In genomic region chr11:130462931-130463330, GRCh38 we compare ENCODE assay signal across 8 cellular contexts. TPM values are rescaled to one million over a fixed set of nuclear protein-coding genes. Genes with fewer than 3 reads are reported as not detected.
"Had no signal": no experiment of that assay in that cellular context is flagged by ENCODE, and none has a peak within 500 bp of the region (broad histone marks: within the 10 kb centered on the region; RNA-seq: fewer than 3 reads in every experiment).

No MANE protein-coding gene starts in this region.

- DNase-seq: GM23248, GOT3, H9, HCEC 1CT, HFFc6 had no signal

- ATAC-seq: GM23338, HCT116 had no signal

- H3K4me1 ChIP-seq: HAP-1 had no signal

- H3K4me2 ChIP-seq: GM23338 had no signal

- H3K27ac Mint-ChIP-seq: GM23338, H9, HFFc6 had no signal

- H3K27ac ChIP-seq: GM23248 had no signal

- H3K4me3 Mint-ChIP-seq: GM23338, H9, HFFc6 had no signal

- H3K4me3 ChIP-seq: GM23248, GM23338, HAP-1 had no signal

- H3K9me3 ChIP-seq: HAP-1 had no signal

- H3K9me3 Mint-ChIP-seq: GM23338, H9, HFFc6 had no signal

- H3K4me1 Mint-ChIP-seq: GM23338, H9 had no signal

- H3K36me3 ChIP-seq: HAP-1 had no signal

- H2AFZ ChIP-seq: GM23248, GM23338 had no signal

RNA-seq across cellular contexts. Expression of gene ADAMTS8, which starts 34.5 kb away (rescaled TPM):
- total RNA-seq: HFFc6 had no signal
